ENCODE assay signal across 15 cellular contexts in the genomic region with DNA sequence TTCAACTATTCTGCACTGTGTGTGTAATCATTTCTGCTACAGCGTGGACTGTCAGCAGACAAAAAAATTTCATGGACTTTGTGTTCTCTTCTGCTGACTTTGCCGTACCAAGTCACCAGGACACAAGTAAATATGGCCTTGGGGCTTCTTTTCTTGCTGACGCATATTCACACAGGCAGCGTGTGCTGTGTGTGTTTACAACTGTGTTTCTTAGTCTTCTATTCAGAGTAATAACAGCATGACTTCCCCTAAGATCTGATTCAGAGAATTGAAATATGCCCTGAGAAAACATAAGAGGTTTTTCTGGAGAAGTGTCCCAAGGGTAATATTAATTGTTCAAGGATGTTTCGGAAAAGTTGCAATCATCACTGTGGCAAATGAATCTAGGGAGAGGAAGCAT. TPM values are rescaled to one million over a fixed set of nuclear protein-coding genes. Genes with fewer than 3 reads are reported as not detected.
DNase-seq lines count a peak whose midpoint lies in the region; ATAC-seq and TF ChIP-seq lines count a peak whose summit lies in the region.
"Had no signal": no experiment of that assay in that cellular context is flagged by ENCODE, and none has a peak within 500 bp of the region (broad histone marks: within the 10 kb centered on the region; RNA-seq: fewer than 3 reads in every experiment).

No MANE protein-coding gene starts in this region.

- no peak overlapping the region for H3K27ac Mint-ChIP-seq in MCF 10A (ENCODE audit: low read depth, unreplicated experiment)
- no peak overlapping the region for H3K27ac Mint-ChIP-seq in activated CD8-positive, alpha-beta T cell treated with anti-CD3 and anti-CD28 coated beads, Interleukin-2, amount 10 ng/mL, durations not matched to agents 7 days and 5 days
- H3K27ac Mint-ChIP-seq: activated B cell treated with CpG ODN at 0.5 μM for 24 hours; activated naive CD8-positive, alpha-beta T cell had no signal

- no peak overlapping the region for H3K4me3 ChIP-seq in breast epithelium
- H3K4me3 ChIP-seq in mesodermal cell (ENCODE audit: extremely low read depth, insufficient read depth, low read length, poor library complexity, severe bottlenecking) = no peak overlapping the region
- no peak overlapping the region for H3K4me3 ChIP-seq in aorta (ENCODE audit: low read length in 2 of 2)
- H3K4me3 ChIP-seq: dorsolateral prefrontal cortex, heart left ventricle, lower lobe of right lung had no signal

- DNase-seq in MCF 10A (ENCODE audit: unreplicated experiment) = peak; percentile 63
- DNase-seq in breast epithelium (ENCODE audit: low spot score in 2 of 2) = no peak
- peak; percentile 13 for DNase-seq in dermis blood vessel endothelial cell
- DNase-seq in aorta = no peak
- DNase-seq in activated CD8-positive, alpha-beta T cell treated with anti-CD3 and anti-CD28 coated beads, Interleukin-2, amount 10 ng/mL, durations not matched to agents 7 days and 5 days = no peak
- no peak for DNase-seq in cerebellum (ENCODE audit: low spot score)
- DNase-seq: activated B cell treated with CpG ODN at 0.5 μM for 24 hours; dorsolateral prefrontal cortex; heart left ventricle; lower lobe of right lung; NCI-H2029; stimulated activated CD8-positive, alpha-beta memory T cell treated with anti-CD3 and anti-CD28 coated beads, Interleukin-4, amount 100 ng/mL, for 48 hours had no signal

- no TSS peak for BruUV-seq in MCF 10A (replicated peaks; lab: Mats Ljungman, UMichigan)

- no peaks in the 10 kb centered on the region for H3K9me3 ChIP-seq in breast epithelium
- no peaks in the 10 kb centered on the region for H3K9me3 ChIP-seq in mesodermal cell (ENCODE audit: control insufficient read depth, low read length)
- no peaks in the 10 kb centered on the region for H3K9me3 ChIP-seq in aorta (ENCODE audit: control insufficient read depth, low read length)
- H3K9me3 ChIP-seq: heart left ventricle, lower lobe of right lung had no signal

- H3K27ac ChIP-seq in breast epithelium (peak overlapping the region in 1 of 2 donors; percentile 34), mesodermal cell (ENCODE audit: low read depth, low read length, severe bottlenecking) (peak overlapping the region; percentile 20), aorta (ENCODE audit: low read depth in 1 of 2, low read length in 2 of 2) (no peak overlapping the region)
- H3K27ac ChIP-seq: heart left ventricle, lower lobe of right lung had no signal

- H3K27me3 ChIP-seq in breast epithelium (no peaks in the 10 kb centered on the region), aorta (ENCODE audit: control insufficient read depth in 1 of 2, insufficient read depth in 2 of 2, low read length in 1 of 2) (no peaks in the 10 kb centered on the region)
- H3K27me3 ChIP-seq: dorsolateral prefrontal cortex, heart left ventricle had no signal

- no peaks in the 10 kb centered on the region for H3K9me3 Mint-ChIP-seq in MCF 10A (ENCODE audit: unreplicated experiment)
- H3K9me3 Mint-ChIP-seq in activated CD8-positive, alpha-beta T cell treated with anti-CD3 and anti-CD28 coated beads, Interleukin-2, amount 10 ng/mL, durations not matched to agents 7 days and 5 days (ENCODE audit: insufficient read depth) = no peaks in the 10 kb centered on the region
- H3K9me3 Mint-ChIP-seq: activated B cell treated with CpG ODN at 0.5 μM for 24 hours had no signal

- CTCF ChIA-PET in MCF 10A (lab: Yijun Ruan, JAX) = interaction anchor here (0.6 kb wide), 1 partner anchor 682 kb away, joined by 3 read pairs; no protein-coding TSS in a partner anchor
- CTCF ChIA-PET in activated CD8-positive, alpha-beta T cell treated with anti-CD3 and anti-CD28 coated beads, Interleukin-2, amount 10 ng/mL, durations not matched to agents 7 days and 5 days (lab: Charles Lee) = no interaction called here

- no peaks in the 10 kb centered on the region for H3K27me3 Mint-ChIP-seq in MCF 10A (ENCODE audit: insufficient read depth, unreplicated experiment)
- H3K27me3 Mint-ChIP-seq in activated CD8-positive, alpha-beta T cell treated with anti-CD3 and anti-CD28 coated beads, Interleukin-2, amount 10 ng/mL, durations not matched to agents 7 days and 5 days (ENCODE audit: low read depth) = peaks cover 9% of the 10 kb centered on the region

- TF ChIP-seq CTCF in MCF 10A (IDR thresholded peaks at IDR 0.05; ENCODE audit: unreplicated experiment) (no peak), breast epithelium (IDR thresholded peaks at IDR 0.05) (no peak)

- no peaks in the 10 kb centered on the region for H3K36me3 Mint-ChIP-seq in MCF 10A (ENCODE audit: insufficient read depth, unreplicated experiment)
- H3K36me3 Mint-ChIP-seq in activated CD8-positive, alpha-beta T cell treated with anti-CD3 and anti-CD28 coated beads, Interleukin-2, amount 10 ng/mL, durations not matched to agents 7 days and 5 days (ENCODE audit: low read depth) = no peaks in the 10 kb centered on the region
- H3K36me3 Mint-ChIP-seq: activated naive CD8-positive, alpha-beta T cell had no signal

- H3K4me1 ChIP-seq in breast epithelium (no peaks in the 10 kb centered on the region), mesodermal cell (ENCODE audit: control insufficient read depth, insufficient read depth, low read length, poor library complexity, severe bottlenecking) (no peaks in the 10 kb centered on the region), aorta (ENCODE audit: control insufficient read depth in 1 of 2, insufficient read depth in 2 of 2, low read length in 2 of 2) (no peaks in the 10 kb centered on the region)
- H3K4me1 ChIP-seq: lower lobe of right lung had no signal

- TF ChIP-seq POLR2A in breast epithelium (IDR thresholded peaks at IDR 0.05) = no peak

- ATAC-seq in aorta (ENCODE audit: low FRiP score) (peak; percentile 51), esophagus mucosa (no peak)
- ATAC-seq in activated CD8-positive, alpha-beta T cell treated with anti-CD3 and anti-CD28 coated beads, Interleukin-2, amount 10 ng/mL, durations not matched to agents 7 days and 5 days = no peak
- ATAC-seq: lower lobe of right lung had no signal

- no peaks in the 10 kb centered on the region for H3K4me1 Mint-ChIP-seq in MCF 10A (ENCODE audit: insufficient read depth, unreplicated experiment)
- no peaks in the 10 kb centered on the region for H3K4me1 Mint-ChIP-seq in activated CD8-positive, alpha-beta T cell treated with anti-CD3 and anti-CD28 coated beads, Interleukin-2, amount 10 ng/mL, durations not matched to agents 7 days and 5 days (ENCODE audit: low read depth)
- H3K4me1 Mint-ChIP-seq: activated B cell treated with CpG ODN at 0.5 μM for 24 hours had no signal

- no peaks in the 10 kb centered on the region for H3K36me3 ChIP-seq in breast epithelium
- no peaks in the 10 kb centered on the region for H3K36me3 ChIP-seq in mesodermal cell (ENCODE audit: control insufficient read depth, insufficient read depth, low read length)
- H3K36me3 ChIP-seq in aorta (ENCODE audit: control insufficient read depth in 1 of 2, insufficient read depth in 2 of 2, low read length in 1 of 2) = no peaks in the 10 kb centered on the region
- H3K36me3 ChIP-seq: heart left ventricle, lower lobe of right lung had no signal

- POLR2A ChIA-PET in MCF 10A (lab: Yijun Ruan, JAX) = no interaction called here
- POLR2A ChIA-PET in activated CD8-positive, alpha-beta T cell treated with anti-CD3 and anti-CD28 coated beads, Interleukin-2, amount 10 ng/mL, durations not matched to agents 7 days and 5 days (lab: Charles Lee) = no interaction called here

- 92 to 95% methylated on average over 3 to 4 of the region's 5 CpGs for WGBS in mesodermal cell (ENCODE audit: insufficient coverage in 2 of 2), 2 experiments
- 46 to 58% methylated on average over 5 of the region's 5 CpGs for WGBS in aorta, 2 donors

- H3K4me3 Mint-ChIP-seq in MCF 10A (ENCODE audit: unreplicated experiment) = no peak overlapping the region
- no peak overlapping the region for H3K4me3 Mint-ChIP-seq in activated CD8-positive, alpha-beta T cell treated with anti-CD3 and anti-CD28 coated beads, Interleukin-2, amount 10 ng/mL, durations not matched to agents 7 days and 5 days
- H3K4me3 Mint-ChIP-seq: activated B cell treated with CpG ODN at 0.5 μM for 24 hours; activated naive CD8-positive, alpha-beta T cell had no signal

- intact Hi-C loops in MCF 10A (cut with micrococcal nuclease) (no loop called here), breast epithelium (cut with DNase I; ENCODE audit: low total_unique reads) (no loop called here), aorta (cut with DNase I) (no loop called here)

RNA-seq across cellular contexts. Expression of a gene that starts 47.2 kb away (rescaled TPM):
- total RNA-seq in MCF 10A (2022) (not detected in 2 replicates), breast epithelium (1 to 10 TPM in 1 of 3 donors, under 1 TPM in 2; 0.32 to 1.0 (median 0.33) TPM), dermis blood vessel endothelial cell (1.1 and 3.9 TPM in 2 replicates), aorta (10 to 100 TPM in 1 of 2 donors, 1 to 10 TPM in 1; 3.3 to 10.3 TPM), esophagus mucosa (not detected), cerebellum (14.9 TPM)
- polyA plus RNA-seq in mesodermal cell (2013, experiment 1 of 2) = 6.0 TPM
- 5.2 TPM for polyA plus RNA-seq in mesodermal cell (2013, experiment 2 of 2)
- under 1 TPM in 1 of 2 donors, not detected in 1; 0.23 TPM for polyA plus RNA-seq in aorta
- total RNA-seq in activated CD8-positive, alpha-beta T cell treated with anti-CD3 and anti-CD28 coated beads, Interleukin-2, amount 10 ng/mL, durations not matched to agents 7 days and 5 days = not detected
- total RNA-seq: activated B cell treated with CpG ODN at 0.5 μM for 24 hours had no signal

Comparison
In these comparisons a context has a peak if more than half of its experiments do, and no peak if none do; other contexts are left out.
1. DNase-seq: peak in MCF 10A (single experiment) and dermis blood vessel endothelial cell (single experiment); none in breast epithelium (0 of 2), aorta (0 of 2), activated CD8-positive, alpha-beta T cell treated with anti-CD3 and anti-CD28 coated beads, Interleukin-2, amount 10 ng/mL, durations not matched to agents 7 days and 5 days (single experiment) and cerebellum (single experiment).